8 cellular contexts compared by ENCODE assay signal in the genomic region with DNA sequence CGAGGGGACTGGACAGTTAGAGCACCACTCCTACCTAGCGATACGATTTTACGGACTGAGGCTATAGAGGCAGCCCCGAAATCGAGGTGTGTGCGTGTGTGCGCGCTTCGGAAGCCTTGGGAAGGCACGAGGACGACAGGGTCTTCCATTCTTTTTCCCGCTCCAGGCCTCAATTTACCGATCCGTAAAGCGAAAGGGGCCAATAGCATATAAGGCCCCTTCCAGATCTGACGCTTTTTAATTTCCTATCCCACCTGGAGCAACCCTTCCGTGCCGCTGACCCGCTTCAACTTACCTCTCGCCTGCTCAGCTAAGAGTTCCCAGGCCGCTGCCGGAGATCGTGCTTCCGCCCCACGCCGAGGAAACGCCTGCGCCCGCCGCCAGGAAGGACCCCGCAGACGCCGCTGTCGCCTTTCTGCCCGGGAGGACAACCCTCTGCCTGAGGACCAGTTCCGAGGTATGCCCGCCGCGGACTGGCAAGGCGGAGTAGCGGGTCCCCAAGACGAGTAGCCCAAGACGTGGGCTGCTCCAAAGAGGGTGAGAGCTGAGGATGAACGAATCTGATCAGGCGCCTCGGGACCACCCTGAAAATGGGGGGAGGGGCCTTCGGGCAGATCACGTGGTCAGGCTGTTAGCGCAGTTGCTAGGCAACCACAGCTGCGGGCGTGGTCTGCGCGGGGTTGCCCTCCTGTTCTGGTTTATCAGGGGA. TPM values are rescaled to one million over a fixed set of nuclear protein-coding genes. Genes with fewer than 3 reads are reported as not detected.
A peak's percentile ranks its signal among the peaks of the same experiment; 100 is the strongest.
DNase-seq lines count a peak whose midpoint lies in the region; ATAC-seq and TF ChIP-seq lines count a peak whose summit lies in the region.

Gene EFTUD2 (minus strand): TSS at position 372 of the 709 bp plus-strand sequence. CDS start 4,924 bp downstream, outside the sequence.

- no peaks in the 10 kb centered on the region for H3K36me3 ChIP-seq in IMR-90 (ENCODE audit: control insufficient read depth, insufficient read depth, low read length)
- H3K36me3 ChIP-seq in OCI-LY7 (ENCODE audit: insufficient read depth, low read length): peaks cover 20% of the 10 kb centered on the region

- BruUV-seq in IMR-90 (replicated peaks; lab: Mats Ljungman, UMichigan) (TSS peak; percentile 80), OCI-LY7 (replicated peaks; lab: Mats Ljungman, UMichigan) (no TSS peak)

- H3K4ac ChIP-seq in IMR-90 (ENCODE audit: low read depth, low read length): peak within 1 kb of the TSS; percentile 100

- peaks cover 12 to 28% of the 10 kb centered on the region in 2 experiments; a peak in 3 of 4 replicates for H3K79me1 ChIP-seq in IMR-90 (ENCODE audit: low read depth in 1 of 2, low read length in 2 of 2)

- peak within 1 kb of the TSS; percentile 98 for H2BK120ac ChIP-seq in IMR-90 (ENCODE audit: low read depth, low read length)

- H2AFZ ChIP-seq in IMR-90 (replicated peaks; ENCODE audit: low read length, poor library complexity): peak within 1 kb of the TSS; percentile 97
- H2AFZ ChIP-seq in OCI-LY7 (ENCODE audit: low read length): peak within 1 kb of the TSS; percentile 70

- H3K4me3 ChIP-seq in IMR-90 (ENCODE audit: insufficient read depth, low read depth, low read length): peak within 1 kb of the TSS; percentile 65
- peak within 1 kb of the TSS; percentile 95 for H3K4me3 ChIP-seq in OCI-LY7 (ENCODE audit: low read depth, low read length, poor library complexity, severe bottlenecking)

- peak; percentile 87 for DNase-seq in COLO668 (lab: John Stamatoyannopoulos, UW; ENCODE audit: unreplicated experiment)
- DNase-seq in IMR-90: peak; percentile 84
- peak; percentile 93 for DNase-seq in OCI-LY7 (ENCODE audit: low spot score)
- DNase-seq in activated T-cell treated with anti-CD3 and anti-CD28 coated beads for 1 hour (ENCODE audit: low read depth): peak; percentile 91
- DNase-seq in epidermal melanocyte (ENCODE audit: insufficient read length, low spot score): peak; percentile 85
- peak; percentile 81 for DNase-seq in middle frontal gyrus (ENCODE audit: extremely low spot score, low spot score)
- peak; percentile 83 to 87 for DNase-seq in stimulated activated CD8-positive, alpha-beta memory T cell treated with anti-CD3 and anti-CD28 coated beads, Interleukin-2, amount 100 ng/mL, for 48 hours (ENCODE audit: low read depth in 2 of 2)

- peak within 1 kb of the TSS; percentile 87 for H3K9ac ChIP-seq in IMR-90 (ENCODE audit: low read depth, low read length)

- TF ChIP-seq CTCF in IMR-90 (conservative IDR thresholded peaks at IDR 0.05; ENCODE audit: low read depth, low read length) (no peak), OCI-LY7 (conservative IDR thresholded peaks at IDR 0.05; ENCODE audit: low read length) (no peak)

- peaks cover 14% of the 10 kb centered on the region for H3K9me1 ChIP-seq in IMR-90 (ENCODE audit: insufficient read depth, low read length)

- H4K8ac ChIP-seq in IMR-90 (ENCODE audit: low read depth in 2 of 2, low read length in 2 of 2): peak within 1 kb of the TSS; percentile 73 to 98

- H3K27ac ChIP-seq in IMR-90 (ENCODE audit: insufficient read depth, low read length) (peak within 1 kb of the TSS; percentile 89), OCI-LY7 (ENCODE audit: low read depth, low read length, poor library complexity, severe bottlenecking) (peak within 1 kb of the TSS; percentile 52)

- H3K4me2 ChIP-seq in IMR-90 (ENCODE audit: low read depth, low read length) (peak within 1 kb of the TSS; percentile 84), OCI-LY7 (ENCODE audit: low read length) (peak within 1 kb of the TSS; percentile 88)

- peak within 1 kb of the TSS; percentile 97 for H2BK5ac ChIP-seq in IMR-90 (ENCODE audit: low read depth, low read length, poor library complexity, severe bottlenecking)

- H4K20me1 ChIP-seq in IMR-90 (ENCODE audit: insufficient read depth, low read length) (peaks cover 4% of the 10 kb centered on the region; the same call in 1 of the 2 replicates), OCI-LY7 (ENCODE audit: insufficient read depth, low read length) (0 out of 2 replicates have a peak, but pooled peaks cover 7% of the 10 kb centered on the region)

- intact Hi-C loops in IMR-90 (cut with micrococcal nuclease): no loop called here
- intact Hi-C loops in OCI-LY7 (cut with micrococcal nuclease; ENCODE audit: unreplicated experiment): loop anchor here (2.0 kb wide), 1 partner anchor 48 kb away; the partner anchor contains the start of gene KIF18B

- peak within 1 kb of the TSS; percentile 100 for H4K91ac ChIP-seq in IMR-90 (ENCODE audit: insufficient read depth, low read depth, low read length)

- H2AK9ac ChIP-seq in IMR-90 (replicated peaks; ENCODE audit: low read depth, low read length, poor library complexity): peak within 1 kb of the TSS; percentile 98

- H3K9me3 ChIP-seq in IMR-90 (ENCODE audit: control insufficient read depth, insufficient read depth, low read length): no peaks in the 10 kb centered on the region
- no peaks in the 10 kb centered on the region for H3K9me3 ChIP-seq in OCI-LY7 (ENCODE audit: low read length)

- H3K27me3 ChIP-seq in IMR-90 (ENCODE audit: control insufficient read depth, insufficient read depth, low read length): no peaks in the 10 kb centered on the region

- peak within 1 kb of the TSS; percentile 100 for H2BK15ac ChIP-seq in IMR-90 (ENCODE audit: low read depth, low read length)

- peak within 1 kb of the TSS; percentile 100 for H3K56ac ChIP-seq in IMR-90 (ENCODE audit: extremely low read depth, insufficient read depth, low read length)

- CTCF ChIA-PET in IMR-90 (lab: Yijun Ruan, JAX): interaction anchor here (0.5 kb wide), 1 partner anchor 22 kb away, joined by 3 read pairs; no protein-coding TSS in a partner anchor
- CTCF ChIA-PET in OCI-LY7 (lab: Charles Lee; ENCODE audit: unreplicated experiment): no interaction called here

- ATAC-seq in GM21447 (IDR thresholded peaks at IDR 0.05; ENCODE audit: unreplicated experiment) (peak; percentile 70), IMR-90 (ENCODE audit: low read depth) (peak; percentile 92)

- WGBS in IMR-90 (ENCODE audit: extremely low coverage in 2 of 2, insufficient read length in 1 of 2), 2 experiments: 0% methylated on average over 34 of the region's 54 CpGs; no CpG with 5 or more reads in 1 of the 2 experiments

- peak; percentile 91 for TF ChIP-seq POLR2A in IMR-90 (IDR thresholded peaks at IDR 0.05; ENCODE audit: low read depth, low read length)

- H2AK5ac ChIP-seq in IMR-90 (ENCODE audit: low read depth, low read length): peak within 1 kb of the TSS; percentile 94

- peak within 1 kb of the TSS; percentile 100 for H3K14ac ChIP-seq in IMR-90 (replicated peaks; ENCODE audit: low read depth, low read length)

- H3K23ac ChIP-seq in IMR-90 (ENCODE audit: low read depth, low read length): peak within 1 kb of the TSS; percentile 97

- H3K18ac ChIP-seq in IMR-90 (ENCODE audit: low read depth, low read length): peak within 1 kb of the TSS; percentile 83

- peak within 1 kb of the TSS; percentile 94 for H2BK20ac ChIP-seq in IMR-90 (ENCODE audit: low read depth, low read length)

- H3K4me1 ChIP-seq in IMR-90 (ENCODE audit: control insufficient read depth, insufficient read depth, low read length) (peaks cover 19% of the 10 kb centered on the region), OCI-LY7 (ENCODE audit: insufficient read depth, low read length, poor library complexity, severe bottlenecking) (peaks cover 18% of the 10 kb centered on the region)

- POLR2A ChIA-PET in IMR-90 (lab: Charles Lee; ENCODE audit: unreplicated experiment) (interaction anchor here (0.8 kb wide), 1 partner anchor 10 kb away, joined by 3 read pairs; no protein-coding TSS in a partner anchor), OCI-LY7 (lab: Charles Lee) (interaction anchor here (0.6 to 1.2 kb wide), 2 partner anchors 174 to 244 kb away, joined by 3 to 4 read pairs; no protein-coding TSS in a partner anchor)

- H3K9me2 ChIP-seq in OCI-LY7 (ENCODE audit: insufficient read depth, low read length): no peaks in the 10 kb centered on the region

- in situ Hi-C loops in IMR-90 (cut with MboI; ENCODE audit: low sequenced_read_pairs): no loop called here

- no peak for TF ChIP-seq RAD21 in IMR-90 (IDR thresholded peaks at IDR 0.05; ENCODE audit: low read length)

- peak within 1 kb of the TSS; percentile 73 for H4K5ac ChIP-seq in IMR-90 (ENCODE audit: low read depth, low read length)

- dilution Hi-C loops in IMR-90 (cut with HindIII; ENCODE audit: low sequenced_read_pairs, unreplicated experiment): no loop called here

- H3K79me2 ChIP-seq in OCI-LY7 (ENCODE audit: insufficient read depth, low read depth, low read length): peaks cover 49% of the 10 kb centered on the region

TF ChIP-seq in IMR-90, 13 proteins besides CTCF, POLR2A, EP300 and RAD21:
- TF ChIP-seq SMC3 (IDR thresholded peaks at IDR 0.05; ENCODE audit: low read depth, low read length): no peak
- no peak for TF ChIP-seq MAFK (IDR thresholded peaks at IDR 0.05; ENCODE audit: low read depth, low read length)
- peak; percentile 88 for TF ChIP-seq MXI1 (IDR thresholded peaks at IDR 0.05; ENCODE audit: borderline replicate concordance, low read depth, low read length)
- TF ChIP-seq BHLHE40 (IDR thresholded peaks at IDR 0.05; ENCODE audit: low read depth, low read length): peak; percentile 58
- no peak for TF ChIP-seq RCOR1 (IDR thresholded peaks at IDR 0.05; ENCODE audit: insufficient replicate concordance, low read length)
- no peak; the same call in 1 of the 2 replicates for TF ChIP-seq MAZ (IDR thresholded peaks at IDR 0.05; ENCODE audit: borderline replicate concordance, low read depth, low read length)
- no peak for TF ChIP-seq CEBPB (IDR thresholded peaks at IDR 0.05; ENCODE audit: low read depth, low read length)
- peak; percentile 24; the same call in 1 of the 2 replicates for TF ChIP-seq CHD1 (IDR thresholded peaks at IDR 0.05; ENCODE audit: low read depth, low read length)
- no peak for TF ChIP-seq RFX5 (IDR thresholded peaks at IDR 0.05; ENCODE audit: low read depth, low read length)
- TF ChIP-seq FOS (IDR thresholded peaks at IDR 0.05; ENCODE audit: low read depth, low read length): peak; percentile 41; the same call in 1 of the 2 replicates
- peak; percentile 96 for TF ChIP-seq USF2 (IDR thresholded peaks at IDR 0.05; ENCODE audit: low read depth, low read length)
- TF ChIP-seq NFE2L2 (IDR thresholded peaks at IDR 0.05; ENCODE audit: low read depth, low read length): peak; percentile 31; the same call in 1 of the 2 replicates
TF ChIP-seq in IMR-90: peak in this region for 6.

RNA-seq across cellular contexts. Expression of gene EFTUD2, which starts in this region (rescaled TPM):
- total RNA-seq in IMR-90 (2012; rRNA removed) (126 and 178 TPM in 2 replicates), OCI-LY7 (2022) (133 and 148 TPM in 2 replicates)
- 72.5 and 74.8 TPM in 2 replicates for polyA plus RNA-seq in IMR-90 (2012; rRNA removed)
- 44.7 and 106 TPM in 2 replicates for polyA plus RNA-seq in IMR-90 (2012; cell fraction: cytosol; rRNA removed)
- 70.1 and 74.1 TPM in 2 replicates for polyA plus RNA-seq in IMR-90 (2012; cell fraction: nucleus; rRNA removed; ENCODE audit: low replicate concordance)
- total RNA-seq in OCI-LY7 (2014; rRNA removed; shearing (Covaris generic)): 73.5 and 91.4 TPM in 2 replicates

Comparison
In these comparisons a context has a peak if more than half of its experiments do, and no peak if none do; other contexts are left out.
1. Peak in every context shown above with its lines: DNase-seq, ATAC-seq, H3K4me3 ChIP-seq and H3K27ac ChIP-seq.